In the genomic region with DNA sequence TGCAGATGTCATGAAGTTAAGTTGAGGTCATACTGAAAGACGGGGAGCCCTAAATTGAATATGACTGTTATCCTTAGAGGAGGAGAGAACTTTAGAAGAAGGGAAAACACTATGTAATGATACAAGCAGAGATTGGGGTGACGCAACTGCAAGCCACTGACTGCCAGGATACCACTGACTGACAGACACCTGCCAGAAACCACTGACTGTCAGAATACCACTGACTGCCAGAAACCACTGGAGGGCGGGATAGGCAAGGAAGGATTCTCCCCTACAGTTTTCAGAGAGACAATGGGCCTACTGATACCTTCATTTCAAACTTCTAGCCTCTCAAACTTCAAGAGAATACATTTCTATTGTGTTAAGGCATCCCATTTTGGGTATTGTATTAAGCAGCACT, we compare ENCODE assay signal across 9 cellular contexts.
DNase-seq lines count a peak whose midpoint lies in the region; ATAC-seq lines count a peak whose summit lies in the region.
"Had no signal": no experiment of that assay in that cellular context is flagged by ENCODE, and none has a peak within 500 bp of the region (broad histone marks: within the 10 kb centered on the region; RNA-seq: fewer than 3 reads in every experiment).

No MANE protein-coding gene starts in this region.

- DNase-seq in Daoy (ENCODE audit: low read depth) (peak; percentile 5), HuH-7 (ENCODE audit: low spot score) (peak; percentile 60), SW480 (ENCODE audit: low spot score) (peak; percentile 76), myocyte (ENCODE audit: low read depth) (peak; percentile 74), T1000 (lab: John Stamatoyannopoulos, UW) (no peak), LoVo (ENCODE audit: low spot score) (no peak), left cardiac atrium (no peak), activated gamma-delta T cell (lab: John Stamatoyannopoulos, UW) (no peak)
- DNase-seq: activated CD4-positive, alpha-beta T cell treated with anti-CD3 and anti-CD28 coated beads, Interleukin-2, amount 50 U/mL, for 4 hours had no signal

- intact Hi-C loops in left cardiac atrium (cut with DNase I), result no loop called here

- no peak for ATAC-seq in left cardiac atrium

Comparison
In these comparisons a context has a peak if more than half of its experiments do, and no peak if none do; other contexts are left out.
1. DNase-seq: peak in Daoy (single experiment), HuH-7 (single experiment), SW480 (single experiment) and myocyte (single experiment); none in T1000 (single experiment), LoVo (single experiment), left cardiac atrium (single experiment) and activated gamma-delta T cell (single experiment).